ENCODE assay signal across 8 cellular contexts in the genomic region with DNA sequence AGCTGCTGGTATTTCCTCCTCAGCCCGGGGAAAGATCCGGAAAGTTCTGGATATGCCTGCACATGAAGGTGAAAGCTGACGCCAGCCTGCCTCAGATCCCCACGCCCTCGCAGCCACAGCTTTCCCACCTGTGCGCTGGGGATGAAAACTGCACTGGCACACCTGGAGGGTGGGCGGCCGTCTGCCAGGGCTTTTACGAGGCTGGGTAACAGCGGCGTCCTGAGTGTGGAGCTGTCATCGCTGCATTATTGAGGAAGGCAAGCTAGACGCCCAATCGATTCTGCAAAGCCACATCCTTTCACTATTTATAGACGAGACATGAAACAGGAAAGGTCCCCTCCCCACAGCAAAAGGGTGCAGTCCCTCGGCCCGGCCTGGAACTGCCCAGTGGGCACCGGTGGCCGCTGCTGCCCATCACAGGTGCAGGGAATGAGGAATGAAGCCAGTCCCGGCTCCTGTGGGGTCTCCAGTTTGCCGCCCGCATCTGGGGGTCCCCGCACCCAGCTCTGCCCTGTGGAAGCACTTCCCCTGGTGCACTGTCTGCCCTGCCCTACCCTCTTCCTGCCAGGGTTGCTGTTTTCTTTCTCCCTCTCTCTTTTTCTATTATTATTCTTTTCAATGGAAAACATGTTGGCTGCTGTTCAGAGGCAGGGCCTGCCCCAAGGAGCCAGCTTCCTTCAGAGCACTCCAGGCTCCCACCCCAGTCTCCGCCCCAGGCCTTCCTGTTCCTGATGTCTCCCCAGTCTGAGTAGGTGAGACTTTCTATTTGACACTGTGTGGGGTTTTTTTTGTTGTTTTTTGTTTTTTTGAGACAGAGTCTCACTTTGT. TPM values are rescaled to one million over a fixed set of nuclear protein-coding genes. Genes with fewer than 3 reads are reported as not detected.
DNase-seq lines count a peak whose midpoint lies in the region; ATAC-seq and TF ChIP-seq lines count a peak whose summit lies in the region.

No MANE protein-coding gene starts in this region.

- peaks cover 0 to 9% of the 10 kb centered on the region in 2 donors for H3K36me3 ChIP-seq in vagina

- H3K27me3 Mint-ChIP-seq in naive thymus-derived CD8-positive, alpha-beta T cell, result no peaks in the 10 kb centered on the region

- H3K27ac ChIP-seq in angular gyrus (ENCODE audit: low read depth, low read length) (peak overlapping the region; percentile 59), vagina (peak overlapping the region; percentile 91)

- no peaks in the 10 kb centered on the region for H3K9me3 Mint-ChIP-seq in naive thymus-derived CD8-positive, alpha-beta T cell

- no peak for TF ChIP-seq CTCF in vagina (IDR thresholded peaks at IDR 0.05)

- H3K4me1 ChIP-seq in vagina, result peaks cover 94% of the 10 kb centered on the region

- TF ChIP-seq POLR2A in GM18505 (IDR thresholded peaks at IDR 0.05; ENCODE audit: borderline replicate concordance, extremely low read depth, insufficient read depth, insufficient read length) (peak; percentile 9), vagina (IDR thresholded peaks at IDR 0.05) (no peak)

- H3K4me3 ChIP-seq in vagina, result peak overlapping the region in 1 of 2 donors; percentile 9

- no peaks in the 10 kb centered on the region for H3K27me3 ChIP-seq in vagina

- no peaks in the 10 kb centered on the region for H3K9me3 ChIP-seq in vagina

- DNase-seq in RPMI8226 (peak; percentile 85), vagina (ENCODE audit: extremely low spot score in 2 of 2) (no peak), DMS53 (lab: John Stamatoyannopoulos, UW) (no peak), dedifferentiated amniotic fluid mesenchymal stem cell (ENCODE audit: extremely low spot score) (no peak)
- peak in 9 of 10 donors; percentile 31 to 73 (median 50) for DNase-seq in naive thymus-derived CD8-positive, alpha-beta T cell

- POLR2A ChIA-PET in naive thymus-derived CD8-positive, alpha-beta T cell (lab: Charles Lee), result interaction anchor here (0.6 to 4.1 kb wide), 16 partner anchors 9 to 1012 kb away, joined by 3 to 30 read pairs (median 7); a partner anchor contains a TSS

- peaks cover 0 to 7% (median 0%) of the 10 kb centered on the region in 3 donors for H3K36me3 Mint-ChIP-seq in naive thymus-derived CD8-positive, alpha-beta T cell

- H3K4me1 Mint-ChIP-seq in naive thymus-derived CD8-positive, alpha-beta T cell, result peaks cover 19 to 77% (median 61%) of the 10 kb centered on the region in 4 donors

- H3K4me3 Mint-ChIP-seq in naive thymus-derived CD8-positive, alpha-beta T cell, result peak overlapping the region; percentile 80 to 99 (median 92)

- peak overlapping the region; percentile 89 to 99 (median 97) for H3K27ac Mint-ChIP-seq in naive thymus-derived CD8-positive, alpha-beta T cell

- intact Hi-C loops in vagina (cut with DNase I), result no loop called here

- no peak for ATAC-seq in GM18505 (IDR thresholded peaks at IDR 0.05; ENCODE audit: unreplicated experiment)
- ATAC-seq in naive thymus-derived CD8-positive, alpha-beta T cell, result peak; percentile 67 to 71
- ATAC-seq in GM19455 (IDR thresholded peaks at IDR 0.05; ENCODE audit: unreplicated experiment), result no peak

RNA-seq across cellular contexts. Expression of a gene that starts 7.0 kb away (rescaled TPM):
- total RNA-seq in naive thymus-derived CD8-positive, alpha-beta T cell, result 10 to 100 TPM; 76.2 to 84.3 TPM
- 1 to 10 TPM; 1.3 to 5.9 (median 1.6) TPM for polyA plus RNA-seq in naive thymus-derived CD8-positive, alpha-beta T cell
- total RNA-seq in vagina, result 67.0 TPM

RNA-seq across cellular contexts. Expression of a gene that starts 56.0 kb away (rescaled TPM):
- total RNA-seq in naive thymus-derived CD8-positive, alpha-beta T cell, result 10 to 100 TPM; 83.4 to 84.8 TPM
- polyA plus RNA-seq in naive thymus-derived CD8-positive, alpha-beta T cell, result 10 to 100 TPM; 14.2 to 35.8 (median 26.2) TPM
- 52.3 TPM for total RNA-seq in vagina

Comparison
In these comparisons a context has a peak if more than half of its experiments do, and no peak if none do; other contexts are left out.
1. ATAC-seq: peak in naive thymus-derived CD8-positive, alpha-beta T cell (2 of 2); none in GM18505 (single experiment) and GM19455 (single experiment).
2. DNase-seq: peak in RPMI8226 (single experiment) and naive thymus-derived CD8-positive, alpha-beta T cell (9 of 10); none in vagina (0 of 2), DMS53 (single experiment) and dedifferentiated amniotic fluid mesenchymal stem cell (single experiment).